ENCODE assay signal across 18 cellular contexts in genomic region chr21:39597595-39598185, GRCh38. TPM values are rescaled to one million over a fixed set of nuclear protein-coding genes. Genes with fewer than 3 reads are reported as not detected.
A peak's percentile ranks its signal among the peaks of the same experiment; 100 is the strongest.
DNase-seq lines count a peak whose midpoint lies in the region; ATAC-seq and TF ChIP-seq lines count a peak whose summit lies in the region.
"Had no signal": no experiment of that assay in that cellular context is flagged by ENCODE, and none has a peak within 500 bp of the region (broad histone marks: within the 10 kb centered on the region; RNA-seq: fewer than 3 reads in every experiment).

No MANE protein-coding gene starts in this region.

- ATAC-seq in GM19328 (IDR thresholded peaks at IDR 0.05; ENCODE audit: unreplicated experiment): no peak
- ATAC-seq: HepG2 had no signal

- H3K4me3 Mint-ChIP-seq in nephron progenitor cell: no peak overlapping the region
- H3K4me3 Mint-ChIP-seq: CD14-positive monocyte had no signal

- H3K27ac Mint-ChIP-seq in nephron progenitor cell: peak overlapping the region; percentile 46

- peaks cover 55% of the 10 kb centered on the region for H3K4me1 Mint-ChIP-seq in nephron progenitor cell
- H3K4me1 Mint-ChIP-seq: CD14-positive monocyte had no signal

- H3K9ac ChIP-seq in colonic mucosa (ENCODE audit: low read depth in 2 of 2, low read length in 2 of 2): no peak overlapping the region
- H3K9ac ChIP-seq: SK-N-SH had no signal

- intact Hi-C loops in colonic mucosa (cut with DNase I): no loop called here

- no peaks in the 10 kb centered on the region for H3K9me3 ChIP-seq in colonic mucosa
- H3K9me3 ChIP-seq: SK-N-SH had no signal

- H3K36me3 ChIP-seq in colonic mucosa: no peaks in the 10 kb centered on the region

- H3K27me3 Mint-ChIP-seq in nephron progenitor cell (ENCODE audit: low read depth, poor library complexity): peaks cover 3% of the 10 kb centered on the region

- no peaks in the 10 kb centered on the region for H3K27me3 ChIP-seq in colonic mucosa

- DNase-seq in COLO668 (lab: John Stamatoyannopoulos, UW; ENCODE audit: unreplicated experiment) (peak; percentile 56), Daoy (ENCODE audit: low read depth) (peak; percentile 26), colonic mucosa (peak; percentile 16), nephron progenitor cell (no peak), NCI-H1092 treated with DMSO at 0.1 percent for 48 hours (lab: John Stamatoyannopoulos, UW) (no peak), cerebellar cortex (ENCODE audit: low spot score) (no peak)
- DNase-seq: ACHN, DMS153, GOT3, KG1, NCI-H1930, NCI-H82, SHP77, SK-N-SH had no signal

- no peak for TF ChIP-seq CTCF in colonic mucosa (IDR thresholded peaks at IDR 0.05)
- TF ChIP-seq CTCF in nephron progenitor cell (IDR thresholded peaks at IDR 0.05): no peak

- no peak overlapping the region for H3K27ac ChIP-seq in colonic mucosa

- H3K4me3 ChIP-seq in colonic mucosa: no peak overlapping the region

- H3K36me3 Mint-ChIP-seq in nephron progenitor cell (ENCODE audit: low read depth): no peaks in the 10 kb centered on the region
- H3K36me3 Mint-ChIP-seq: CD14-positive monocyte had no signal

- H3K9me3 Mint-ChIP-seq in nephron progenitor cell: peaks cover 5% of the 10 kb centered on the region

- H3K4me1 ChIP-seq in colonic mucosa: no peaks in the 10 kb centered on the region

RNA-seq across cellular contexts. Expression of gene B3GALT5, which starts 15.1 kb away (rescaled TPM):
- total RNA-seq in Daoy (2014; rRNA removed; shearing (Covaris generic)): 0.57 and 1.8 TPM in 2 replicates
- 100 to 1,000 TPM; 114 to 205 TPM for total RNA-seq in colonic mucosa
- total RNA-seq: NCI-H460 had no signal

Comparison
In these comparisons a context has a peak if more than half of its experiments do, and no peak if none do; other contexts are left out.
1. DNase-seq: peak in COLO668 (single experiment), Daoy (single experiment) and colonic mucosa (single experiment); none in nephron progenitor cell (single experiment), NCI-H1092 treated with DMSO at 0.1 percent for 48 hours (single experiment) and cerebellar cortex (single experiment).
2. RNA of gene B3GALT5, which starts 15.1 kb away (total RNA-seq): 114 to 205 TPM in colonic mucosa; 0.57 to 1.8 TPM in Daoy; every median in the first group is over 10 times any median in the second.